1 cellular context compared by ENCODE assay signal in genomic region chr15:73914145-73914544, GRCh38.
TF ChIP-seq lines count a peak whose summit lies in the region.

No MANE protein-coding gene starts in this region.

TF ChIP-seq in WTC11, 78 proteins besides CTCF, POLR2A, EP300 and RAD21:
- no peak for TF ChIP-seq CREM (CRISPR knock-in tag; IDR thresholded peaks at IDR 0.05)
- TF ChIP-seq CBFB (CRISPR knock-in tag; IDR thresholded peaks at IDR 0.05; ENCODE audit: low read depth), result no peak
- no peak for TF ChIP-seq TEAD4 (CRISPR knock-in tag; IDR thresholded peaks at IDR 0.05)
- no peak for TF ChIP-seq JAZF1 (CRISPR knock-in tag; IDR thresholded peaks at IDR 0.05)
- TF ChIP-seq PRDM15 (CRISPR knock-in tag; IDR thresholded peaks at IDR 0.05), result no peak
- TF ChIP-seq ZBTB21 (CRISPR knock-in tag; IDR thresholded peaks at IDR 0.05; ENCODE audit: borderline replicate concordance), result no peak
- TF ChIP-seq NR2C2 (CRISPR knock-in tag; IDR thresholded peaks at IDR 0.05), result no peak
- no peak for TF ChIP-seq JUN (CRISPR knock-in tag; IDR thresholded peaks at IDR 0.05)
